29 cellular contexts compared by ENCODE assay signal in genomic region chr15:90307661-90308060, GRCh38. TPM values are rescaled to one million over a fixed set of nuclear protein-coding genes. Genes with fewer than 3 reads are reported as not detected.
DNase-seq lines count a peak whose midpoint lies in the region; ATAC-seq and TF ChIP-seq lines count a peak whose summit lies in the region.
"Had no signal": no experiment of that assay in that cellular context is flagged by ENCODE, and none has a peak within 500 bp of the region (broad histone marks: within the 10 kb centered on the region; RNA-seq: fewer than 3 reads in every experiment).

No MANE protein-coding gene starts in this region.

- H3K36me3 Mint-ChIP-seq in activated CD4-positive, alpha-beta T cell treated with anti-CD3 and anti-CD28 coated beads, Interleukin-2, amount 10 ng/mL, durations not matched to agents 24 days and 14 days (ENCODE audit: low read depth) = no peaks in the 10 kb centered on the region
- H3K36me3 Mint-ChIP-seq in activated CD4-positive, alpha-beta T cell treated with anti-CD3 and anti-CD28 coated beads, Interleukin-2, amount 10 ng/mL, durations not matched to agents 7 days and 5 days (ENCODE audit: low read depth) = no peaks in the 10 kb centered on the region
- no peaks in the 10 kb centered on the region for H3K36me3 Mint-ChIP-seq in stimulated activated effector memory CD8-positive, alpha-beta T cell treated with anti-CD3 and anti-CD28 coated beads, Interleukin-12 subunit alpha, Interleukin-12 subunit beta, amount 100 ng/mL, for 72 hours
- H3K36me3 Mint-ChIP-seq: CD14-positive monocyte; CD8-positive, alpha-beta memory T cell had no signal

- H3K27ac ChIP-seq in RWPE2 (ENCODE audit: poor library complexity, severe bottlenecking) = no peak overlapping the region
- H3K27ac ChIP-seq in coronary artery = peak overlapping the region; percentile 63 to 81
- H3K27ac ChIP-seq in WERI-Rb-1 = no peak overlapping the region
- H3K27ac ChIP-seq: GM23248, SJCRH30 had no signal

- DNase-seq in activated CD4-positive, alpha-beta T cell treated with anti-CD3 and anti-CD28 coated beads, Interleukin-2, amount 10 ng/mL, durations not matched to agents 24 days and 14 days = no peak
- no peak for DNase-seq in activated CD4-positive, alpha-beta T cell treated with anti-CD3 and anti-CD28 coated beads, Interleukin-2, amount 10 ng/mL, durations not matched to agents 7 days and 5 days
- DNase-seq in RWPE2 (ENCODE audit: low spot score) (no peak), coronary artery (ENCODE audit: low spot score) (peak; percentile 71), WERI-Rb-1 (no peak)
- DNase-seq in stimulated activated effector memory CD8-positive, alpha-beta T cell treated with anti-CD3 and anti-CD28 coated beads, Interleukin-12 subunit alpha, Interleukin-12 subunit beta, amount 100 ng/mL, for 72 hours (ENCODE audit: low spot score in 2 of 2) = no peak
- DNase-seq: 8988T; ACHN; BE2C; CD8-positive, alpha-beta memory T cell; DMS79 treated with DMSO at 0.1 percent for 48 hours; GM23248; H7; KBM-7; MV-4-11; NCI-H1105; NCI-H146; NCI-H1930; NCI-H2107; NCI-H524; NCI-H774; SJCRH30 had no signal

- H3K9me3 ChIP-seq in RWPE2 (ENCODE audit: severe bottlenecking) (no peaks in the 10 kb centered on the region), WERI-Rb-1 (ENCODE audit: severe bottlenecking) (no peaks in the 10 kb centered on the region)
- H3K9me3 ChIP-seq: BE2C, SJCRH30 had no signal

- TF ChIP-seq CTCF in RWPE2 (IDR thresholded peaks at IDR 0.05; ENCODE audit: poor library complexity, severe bottlenecking) = no peak
- no peak for TF ChIP-seq CTCF in coronary artery (IDR thresholded peaks at IDR 0.05)
- TF ChIP-seq CTCF in WERI-Rb-1 (IDR thresholded peaks at IDR 0.05; ENCODE audit: low read depth, low read length) = no peak

- H3K4me3 Mint-ChIP-seq in activated CD4-positive, alpha-beta T cell treated with anti-CD3 and anti-CD28 coated beads, Interleukin-2, amount 10 ng/mL, durations not matched to agents 24 days and 14 days = no peak overlapping the region
- no peak overlapping the region for H3K4me3 Mint-ChIP-seq in activated CD4-positive, alpha-beta T cell treated with anti-CD3 and anti-CD28 coated beads, Interleukin-2, amount 10 ng/mL, durations not matched to agents 7 days and 5 days
- H3K4me3 Mint-ChIP-seq in stimulated activated effector memory CD8-positive, alpha-beta T cell treated with anti-CD3 and anti-CD28 coated beads, Interleukin-12 subunit alpha, Interleukin-12 subunit beta, amount 100 ng/mL, for 72 hours = no peak overlapping the region
- H3K4me3 Mint-ChIP-seq: CD14-positive monocyte had no signal

- no peaks in the 10 kb centered on the region for H3K4me1 ChIP-seq in RWPE2 (ENCODE audit: insufficient read depth, poor library complexity, severe bottlenecking)
- H3K4me1 ChIP-seq: BE2C, SJCRH30 had no signal

- H3K27me3 Mint-ChIP-seq in activated CD4-positive, alpha-beta T cell treated with anti-CD3 and anti-CD28 coated beads, Interleukin-2, amount 10 ng/mL, durations not matched to agents 24 days and 14 days = peaks cover 5% of the 10 kb centered on the region
- peaks cover 12% of the 10 kb centered on the region for H3K27me3 Mint-ChIP-seq in activated CD4-positive, alpha-beta T cell treated with anti-CD3 and anti-CD28 coated beads, Interleukin-2, amount 10 ng/mL, durations not matched to agents 7 days and 5 days

- H3K27me3 ChIP-seq in RWPE2 (ENCODE audit: insufficient read depth, poor library complexity, severe bottlenecking) (no peaks in the 10 kb centered on the region), WERI-Rb-1 (ENCODE audit: insufficient read depth, low read depth, severe bottlenecking) (no peaks in the 10 kb centered on the region)
- H3K27me3 ChIP-seq: BE2C, SJCRH30 had no signal

- ATAC-seq in RWPE2 (ENCODE audit: low read depth) = 0 out of 3 replicates have a peak, but pooled peaks have one; percentile 10
- no peak for ATAC-seq in stimulated activated effector memory CD8-positive, alpha-beta T cell treated with anti-CD3 and anti-CD28 coated beads, Interleukin-12 subunit alpha, Interleukin-12 subunit beta, amount 100 ng/mL, for 72 hours
- ATAC-seq in GM18861 (IDR thresholded peaks at IDR 0.05; ENCODE audit: unreplicated experiment) = no peak
- no peak for ATAC-seq in HG02852 (IDR thresholded peaks at IDR 0.05; ENCODE audit: unreplicated experiment)
- ATAC-seq: HepG2 had no signal

- peak overlapping the region; percentile 51 for H3K27ac Mint-ChIP-seq in activated CD4-positive, alpha-beta T cell treated with anti-CD3 and anti-CD28 coated beads, Interleukin-2, amount 10 ng/mL, durations not matched to agents 24 days and 14 days
- H3K27ac Mint-ChIP-seq in activated CD4-positive, alpha-beta T cell treated with anti-CD3 and anti-CD28 coated beads, Interleukin-2, amount 10 ng/mL, durations not matched to agents 7 days and 5 days = no peak overlapping the region
- peak overlapping the region; percentile 26 for H3K27ac Mint-ChIP-seq in stimulated activated effector memory CD8-positive, alpha-beta T cell treated with anti-CD3 and anti-CD28 coated beads, Interleukin-12 subunit alpha, Interleukin-12 subunit beta, amount 100 ng/mL, for 72 hours

- H3K9me3 Mint-ChIP-seq in activated CD4-positive, alpha-beta T cell treated with anti-CD3 and anti-CD28 coated beads, Interleukin-2, amount 10 ng/mL, durations not matched to agents 24 days and 14 days = no peaks in the 10 kb centered on the region
- no peaks in the 10 kb centered on the region for H3K9me3 Mint-ChIP-seq in activated CD4-positive, alpha-beta T cell treated with anti-CD3 and anti-CD28 coated beads, Interleukin-2, amount 10 ng/mL, durations not matched to agents 7 days and 5 days
- H3K9me3 Mint-ChIP-seq in stimulated activated effector memory CD8-positive, alpha-beta T cell treated with anti-CD3 and anti-CD28 coated beads, Interleukin-12 subunit alpha, Interleukin-12 subunit beta, amount 100 ng/mL, for 72 hours = no peaks in the 10 kb centered on the region
- H3K9me3 Mint-ChIP-seq: CD14-positive monocyte; CD8-positive, alpha-beta memory T cell had no signal

- CTCF ChIA-PET in activated CD4-positive, alpha-beta T cell treated with anti-CD3 and anti-CD28 coated beads, Interleukin-2, amount 10 ng/mL, durations not matched to agents 7 days and 5 days (lab: Charles Lee) = interaction anchor here (0.8 to 3.2 kb wide), 4 partner anchors 10 to 100 kb away, joined by 3 to 17 read pairs (median 4); no protein-coding TSS in a partner anchor

- H3K4me3 ChIP-seq in RWPE2 (ENCODE audit: severe bottlenecking) (no peak overlapping the region), coronary artery (no peak overlapping the region), WERI-Rb-1 (ENCODE audit: low read depth, low read length) (no peak overlapping the region)
- H3K4me3 ChIP-seq: GM23248, SJCRH30 had no signal

- H3K36me3 ChIP-seq in RWPE2 (ENCODE audit: low read depth) (no peaks in the 10 kb centered on the region), WERI-Rb-1 (no peaks in the 10 kb centered on the region)
- H3K36me3 ChIP-seq: BE2C, SJCRH30 had no signal

- POLR2A ChIA-PET in activated CD4-positive, alpha-beta T cell treated with anti-CD3 and anti-CD28 coated beads, Interleukin-2, amount 10 ng/mL, durations not matched to agents 7 days and 5 days (lab: Charles Lee) = interaction anchor here (0.6 kb wide), 1 partner anchor 163 kb away, joined by 4 read pairs; no protein-coding TSS in a partner anchor

- intact Hi-C loops in activated CD4-positive, alpha-beta T cell treated with anti-CD3 and anti-CD28 coated beads, Interleukin-2, amount 10 ng/mL, durations not matched to agents 24 days and 14 days (cut with micrococcal nuclease) = loop anchor here (5.0 kb wide), 1 partner anchor 625 kb away; the partner anchor contains the start of gene HDDC3

- peaks cover 51% of the 10 kb centered on the region for H3K4me1 Mint-ChIP-seq in activated CD4-positive, alpha-beta T cell treated with anti-CD3 and anti-CD28 coated beads, Interleukin-2, amount 10 ng/mL, durations not matched to agents 24 days and 14 days
- peaks cover 28% of the 10 kb centered on the region for H3K4me1 Mint-ChIP-seq in activated CD4-positive, alpha-beta T cell treated with anti-CD3 and anti-CD28 coated beads, Interleukin-2, amount 10 ng/mL, durations not matched to agents 7 days and 5 days
- H3K4me1 Mint-ChIP-seq in stimulated activated effector memory CD8-positive, alpha-beta T cell treated with anti-CD3 and anti-CD28 coated beads, Interleukin-12 subunit alpha, Interleukin-12 subunit beta, amount 100 ng/mL, for 72 hours = peaks cover 29% of the 10 kb centered on the region

RNA-seq across cellular contexts. Expression of gene NGRN, which starts 42.2 kb away (rescaled TPM):
- 43.2 and 44.3 TPM in 2 replicates for total RNA-seq in activated CD4-positive, alpha-beta T cell treated with anti-CD3 and anti-CD28 coated beads, Interleukin-2, amount 10 ng/mL, durations not matched to agents 24 days and 14 days
- total RNA-seq in activated CD4-positive, alpha-beta T cell treated with anti-CD3 and anti-CD28 coated beads, Interleukin-2, amount 10 ng/mL, durations not matched to agents 7 days and 5 days = 10 to 100 TPM; 28.5 to 30.0 TPM

RNA-seq across cellular contexts. Expression of gene ZNF774, which starts 44.4 kb away (rescaled TPM):
- 1.2 and 2.3 TPM in 2 replicates for total RNA-seq in activated CD4-positive, alpha-beta T cell treated with anti-CD3 and anti-CD28 coated beads, Interleukin-2, amount 10 ng/mL, durations not matched to agents 24 days and 14 days
- total RNA-seq in activated CD4-positive, alpha-beta T cell treated with anti-CD3 and anti-CD28 coated beads, Interleukin-2, amount 10 ng/mL, durations not matched to agents 7 days and 5 days = 1 to 10 TPM; 1.1 to 2.1 TPM

RNA-seq across cellular contexts. Expression of gene TTLL13, which starts 58.3 kb away (rescaled TPM):
- total RNA-seq in activated CD4-positive, alpha-beta T cell treated with anti-CD3 and anti-CD28 coated beads, Interleukin-2, amount 10 ng/mL, durations not matched to agents 24 days and 14 days = 0.44 and 1.4 TPM in 2 replicates
- total RNA-seq in activated CD4-positive, alpha-beta T cell treated with anti-CD3 and anti-CD28 coated beads, Interleukin-2, amount 10 ng/mL, durations not matched to agents 7 days and 5 days = under 1 TPM; 0.45 to 0.87 TPM
- total RNA-seq: GM23248, HT1080, LHCN-M2, MCF 10A, SJCRH30 had no signal

Comparison
In these comparisons a context has a peak if more than half of its experiments do, and no peak if none do; other contexts are left out.
1. H3K27ac ChIP-seq: peak in coronary artery (2 of 2); none in RWPE2 (single experiment) and WERI-Rb-1 (single experiment).